Comparison of ENCODE assay signal across 8 cellular contexts in the genomic region with DNA sequence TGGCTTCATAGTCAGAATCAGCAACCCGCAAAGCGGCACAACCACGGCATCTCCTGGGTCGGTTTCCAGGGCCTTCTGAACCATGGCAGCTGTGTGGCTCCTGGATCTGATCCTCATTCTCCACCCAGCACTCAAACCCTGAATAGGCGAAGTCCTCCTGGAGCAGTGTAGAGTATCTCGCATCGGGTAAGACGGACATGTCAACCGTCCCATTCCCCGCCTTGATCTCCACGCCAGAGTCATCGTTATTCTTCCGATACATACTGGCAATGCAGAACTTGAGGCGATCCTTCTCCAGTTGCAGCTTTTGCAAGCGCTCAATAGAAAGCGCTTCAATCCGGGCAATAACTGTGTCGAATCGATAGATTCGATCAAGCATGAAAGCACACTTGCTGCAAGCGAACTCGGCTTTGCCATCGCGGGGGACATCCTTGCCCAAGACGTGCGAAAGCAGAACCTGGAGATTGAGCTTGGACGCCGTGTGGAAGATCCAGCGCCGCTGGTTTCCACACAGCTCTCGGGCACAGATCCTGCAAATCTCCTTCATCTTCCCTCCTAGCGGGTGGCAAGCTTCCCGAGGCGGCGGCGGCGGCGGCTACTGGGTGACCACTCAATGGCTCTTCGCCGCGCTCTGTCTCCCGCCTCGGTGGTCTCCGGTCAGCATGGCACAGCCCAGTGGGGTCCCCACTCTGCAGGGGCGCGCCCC.
DNase-seq lines count a peak whose midpoint lies in the region; ATAC-seq and TF ChIP-seq lines count a peak whose summit lies in the region.
"Not testable (repeated sequence)": the region's sequence is repeated elsewhere in the genome, so short reads cannot be mapped to it uniquely, and the experiment has no call there.

No MANE protein-coding gene starts in this region.

- peak overlapping the region; percentile 48 for H3K27ac ChIP-seq in osteoblast (ENCODE audit: low read depth, low read length)
- H3K27ac ChIP-seq in upper lobe of right lung = not testable (repeated sequence)

- H3K4me3 ChIP-seq in endocrine pancreas (ENCODE audit: control insufficient read depth, insufficient read depth, low read length) (peak overlapping the region; percentile 52), osteoblast (ENCODE audit: insufficient read depth, low read length) (peak overlapping the region; percentile 69), upper lobe of right lung (peak overlapping the region; percentile 62)

- H3K79me2 ChIP-seq in osteoblast (ENCODE audit: insufficient read depth, low read length) = not testable (repeated sequence)

- not testable (repeated sequence) for H3K9me3 ChIP-seq in endocrine pancreas (ENCODE audit: control insufficient read depth, low read length); osteoblast (ENCODE audit: low read depth, low read length); upper lobe of right lung

- H3K9me3 Mint-ChIP-seq in activated T-cell treated with anti-CD3 and anti-CD28 coated beads, Interleukin-2, amount 50 U/mL, for 72 hours = not testable (repeated sequence)

- intact Hi-C loops in upper lobe of right lung (cut with DNase I) = not testable (repeated sequence)

- not testable (repeated sequence) for H3K4me1 Mint-ChIP-seq in activated T-cell treated with anti-CD3 and anti-CD28 coated beads, Interleukin-2, amount 50 U/mL, for 72 hours (ENCODE audit: low read depth)

- not testable (repeated sequence) for H3K27me3 Mint-ChIP-seq in activated T-cell treated with anti-CD3 and anti-CD28 coated beads, Interleukin-2, amount 50 U/mL, for 72 hours (ENCODE audit: low read depth)

- H3K4me1 ChIP-seq in endocrine pancreas (ENCODE audit: control insufficient read depth, insufficient read depth, low read length); osteoblast (ENCODE audit: insufficient read depth, low read length); upper lobe of right lung: not testable (repeated sequence)

- peak overlapping the region; percentile 53 to 54 for H3K4me3 Mint-ChIP-seq in activated T-cell treated with anti-CD3 and anti-CD28 coated beads, Interleukin-2, amount 50 U/mL, for 72 hours

- H3K27me3 ChIP-seq in endocrine pancreas (ENCODE audit: control insufficient read depth, insufficient read depth, low read length); osteoblast (ENCODE audit: insufficient read depth, low read length); upper lobe of right lung: not testable (repeated sequence)

- H3K36me3 ChIP-seq in endocrine pancreas (ENCODE audit: control insufficient read depth, insufficient read depth, low read length); osteoblast (ENCODE audit: insufficient read depth, low read length); upper lobe of right lung: not testable (repeated sequence)

- DNase-seq in GM03348 (ENCODE audit: low spot score) = peak; percentile 1
- DNase-seq in NCI-H748 (lab: John Stamatoyannopoulos, UW; ENCODE audit: unreplicated experiment) = peak; percentile 21
- not testable (repeated sequence) for DNase-seq in activated T-cell treated with anti-CD3 and anti-CD28 coated beads, Interleukin-2, amount 50 U/mL, for 72 hours; osteoblast (ENCODE audit: insufficient read length, low spot score, missing footprints); upper lobe of right lung
- DNase-seq in inferior parietal cortex (ENCODE audit: extremely low spot score) = peak; percentile 13

- not testable (repeated sequence) for H4K20me1 ChIP-seq in osteoblast (ENCODE audit: insufficient read depth, low read length)

- H3K27ac Mint-ChIP-seq in activated T-cell treated with anti-CD3 and anti-CD28 coated beads, Interleukin-2, amount 50 U/mL, for 72 hours = not testable (repeated sequence)

- H3K36me3 Mint-ChIP-seq in activated T-cell treated with anti-CD3 and anti-CD28 coated beads, Interleukin-2, amount 50 U/mL, for 72 hours (ENCODE audit: insufficient read depth in 2 of 2) = not testable (repeated sequence)

- TF ChIP-seq CTCF in osteoblast (IDR thresholded peaks at IDR 0.05; ENCODE audit: extremely low read depth, low read depth, low read length); upper lobe of right lung (IDR thresholded peaks at IDR 0.05): not testable (repeated sequence)

- ATAC-seq in HG02588 (IDR thresholded peaks at IDR 0.05; ENCODE audit: unreplicated experiment) (peak; percentile 4), upper lobe of right lung (peak; percentile 15)
- ATAC-seq in activated T-cell treated with anti-CD3 and anti-CD28 coated beads, Interleukin-2, amount 50 U/mL, for 72 hours (replicated peaks in 1 of 2) = not testable (repeated sequence)

- H3K9ac ChIP-seq in endocrine pancreas (ENCODE audit: control insufficient read depth, insufficient read depth, low read length) = not testable (repeated sequence)

- peak overlapping the region; percentile 80 for H3K4me2 ChIP-seq in osteoblast (ENCODE audit: insufficient read depth, low read length)

- peak overlapping the region; percentile 22 for H2AFZ ChIP-seq in osteoblast (ENCODE audit: low read length)
